1 cellular context compared by ENCODE assay signal in the genomic region with DNA sequence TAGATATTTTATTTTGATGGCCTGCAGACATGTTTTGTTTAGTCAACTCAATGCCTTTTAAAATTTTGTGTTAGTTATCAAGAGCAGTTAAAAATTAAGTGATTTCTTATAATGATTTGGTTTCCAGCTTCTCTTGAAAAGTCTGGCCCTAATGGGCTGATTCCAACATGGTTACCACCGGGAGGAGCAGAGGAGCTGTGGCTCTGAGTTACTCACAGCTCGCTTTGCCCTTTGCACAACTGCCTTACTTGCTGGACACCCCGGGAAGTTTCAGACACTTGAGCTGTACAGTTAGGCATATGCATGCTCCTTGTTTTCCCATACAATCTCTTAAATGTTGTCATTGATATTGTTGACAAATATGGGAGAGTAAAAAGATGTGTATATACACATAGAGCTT.
TF ChIP-seq lines count a peak whose summit lies in the region.

No MANE protein-coding gene starts in this region.

TF ChIP-seq in H1, 55 proteins besides CTCF, POLR2A, EP300 and RAD21 (continued from another document):
- TF ChIP-seq RXRA (IDR thresholded peaks at IDR 0.05; ENCODE audit: insufficient read depth, low read depth, low read length): no peak
- TF ChIP-seq GABPA (IDR thresholded peaks at IDR 0.05; ENCODE audit: borderline replicate concordance, insufficient read depth, low read length): no peak
- TF ChIP-seq CHD1 (IDR thresholded peaks at IDR 0.05; ENCODE audit: low read depth, low read length): no peak
